ENCODE assay signal across 21 cellular contexts in the genomic region with DNA sequence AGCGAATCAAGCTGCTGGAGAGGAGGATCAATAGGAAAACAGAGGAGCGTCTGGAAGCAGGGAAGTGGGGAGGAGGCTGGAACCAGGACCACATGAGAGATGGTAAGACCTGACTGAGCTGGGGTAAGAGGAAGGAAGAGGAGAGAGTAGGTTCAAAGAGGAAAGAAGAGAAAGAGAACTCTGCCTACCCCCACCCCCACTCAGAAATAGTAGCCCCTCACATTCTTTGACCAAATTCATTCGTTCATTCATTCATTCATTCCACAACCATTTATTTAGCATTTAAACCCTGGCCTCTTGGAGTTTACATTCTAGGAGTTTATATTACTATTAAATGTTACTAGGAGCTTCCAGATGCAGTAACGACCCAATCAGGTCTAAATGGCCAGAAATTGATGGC. TPM values are rescaled to one million over a fixed set of nuclear protein-coding genes. Genes with fewer than 3 reads are reported as not detected.
DNase-seq lines count a peak whose midpoint lies in the region; ATAC-seq, FAIRE-seq and TF ChIP-seq lines count a peak whose summit lies in the region.
"Had no signal": no experiment of that assay in that cellular context is flagged by ENCODE, and none has a peak within 500 bp of the region (broad histone marks: within the 10 kb centered on the region; RNA-seq: fewer than 3 reads in every experiment).

No MANE protein-coding gene starts in this region.

- peaks cover 40% of the 10 kb centered on the region for H3K27me3 Mint-ChIP-seq in astrocyte (ENCODE audit: low read depth, unreplicated experiment)
- H3K27me3 Mint-ChIP-seq in activated CD4-positive, alpha-beta T cell treated with anti-CD3 and anti-CD28 coated beads for 36 hours: peaks cover 30% of the 10 kb centered on the region

- H3K36me3 ChIP-seq in HepG2 (replicated peaks in 1 of 2; ENCODE audit: control insufficient read depth in 1 of 2, insufficient read depth in 2 of 2, low read length in 2 of 2) (no peaks in the 10 kb centered on the region), right lobe of liver (no peaks in the 10 kb centered on the region), Karpas-422 (ENCODE audit: insufficient read depth, low read length) (no peaks in the 10 kb centered on the region), astrocyte (ENCODE audit: insufficient read depth, low read length) (no peaks in the 10 kb centered on the region), mesenchymal stem cell (ENCODE audit: control insufficient read depth in 1 of 2, insufficient read depth in 2 of 2, low read depth in 1 of 2, low read length in 2 of 2) (no peaks in the 10 kb centered on the region)
- H3K36me3 ChIP-seq: SJSA1 had no signal

- H3K4me3 Mint-ChIP-seq in astrocyte (ENCODE audit: unreplicated experiment): no peak overlapping the region
- no peak overlapping the region for H3K4me3 Mint-ChIP-seq in activated CD4-positive, alpha-beta T cell treated with anti-CD3 and anti-CD28 coated beads for 36 hours
- H3K4me3 Mint-ChIP-seq: T-helper 17 cell had no signal

- TF ChIP-seq EP300 in HepG2 (IDR thresholded peaks at IDR 0.05; ENCODE audit: low read depth in 2 of 2, low read length in 2 of 2): no peak
- TF ChIP-seq EP300 in HepG2 (CRISPR knock-in tag; IDR thresholded peaks at IDR 0.05; ENCODE audit: borderline replicate concordance): no peak

- ATAC-seq in HepG2: no peak
- ATAC-seq in right lobe of liver: no peak
- ATAC-seq in activated CD4-positive, alpha-beta T cell treated with anti-CD3 and anti-CD28 coated beads for 36 hours: no peak
- no peak for ATAC-seq in HG03378 (IDR thresholded peaks at IDR 0.05; ENCODE audit: unreplicated experiment)
- no peak for ATAC-seq in stimulated activated naive CD8-positive, alpha-beta T cell treated with anti-CD3 and anti-CD28 coated beads, Interleukin-15, Interleukin-2, amounts not matched to agents 100 U/mL and 50 U/mL, for 24 hours
- ATAC-seq: HCT116, PC-3, T-helper 17 cell had no signal

- H2BK12ac ChIP-seq in mesenchymal stem cell (ENCODE audit: low read length in 2 of 2): no peak overlapping the region

- no peak overlapping the region for H3K23ac ChIP-seq in mesenchymal stem cell (ENCODE audit: low read length in 2 of 2)

- H3K9ac ChIP-seq in HepG2 (ENCODE audit: insufficient read depth, low read depth, low read length): no peak overlapping the region
- peak overlapping the region; percentile 66 for H3K9ac ChIP-seq in Karpas-422 (ENCODE audit: low read length)
- no peak overlapping the region for H3K9ac ChIP-seq in astrocyte (ENCODE audit: low read length)
- no peak overlapping the region for H3K9ac ChIP-seq in mesenchymal stem cell (ENCODE audit: low read length)
- H3K9ac ChIP-seq: KMS-11 had no signal

- no peak overlapping the region for H2BK15ac ChIP-seq in mesenchymal stem cell (ENCODE audit: low read depth, poor library complexity, severe bottlenecking)

- H3K27ac Mint-ChIP-seq in astrocyte (ENCODE audit: unreplicated experiment): peak overlapping the region; percentile 84
- no peak overlapping the region for H3K27ac Mint-ChIP-seq in activated CD4-positive, alpha-beta T cell treated with anti-CD3 and anti-CD28 coated beads for 36 hours
- H3K27ac Mint-ChIP-seq: T-helper 17 cell had no signal

- in situ Hi-C loops in HepG2 (cut with HindIII; ENCODE audit: extremely low pct_ligation_motif_present, low pct_unique_long_range_greater_than_20kb): no loop called here

- H3K4me1 Mint-ChIP-seq in astrocyte (ENCODE audit: low read depth, unreplicated experiment): peaks cover 9% of the 10 kb centered on the region
- no peaks in the 10 kb centered on the region for H3K4me1 Mint-ChIP-seq in activated CD4-positive, alpha-beta T cell treated with anti-CD3 and anti-CD28 coated beads for 36 hours

- POLR2A ChIA-PET in HepG2 (lab: Yijun Ruan, JAX): no interaction called here
- POLR2A ChIA-PET in activated CD4-positive, alpha-beta T cell treated with anti-CD3 and anti-CD28 coated beads for 36 hours (lab: Charles Lee): no interaction called here

- H3K9me3 Mint-ChIP-seq in astrocyte (ENCODE audit: unreplicated experiment): peaks cover 8% of the 10 kb centered on the region
- no peaks in the 10 kb centered on the region for H3K9me3 Mint-ChIP-seq in activated CD4-positive, alpha-beta T cell treated with anti-CD3 and anti-CD28 coated beads for 36 hours (ENCODE audit: low read depth)

- H4K20me1 ChIP-seq in HepG2 (ENCODE audit: insufficient read depth, low read length) (no peaks in the 10 kb centered on the region), Karpas-422 (ENCODE audit: insufficient read depth, low read depth, low read length) (no peaks in the 10 kb centered on the region), astrocyte (ENCODE audit: insufficient read depth, low read length) (no peaks in the 10 kb centered on the region)

- no peak overlapping the region for H3K14ac ChIP-seq in mesenchymal stem cell (ENCODE audit: low read length in 2 of 2)

- no peak for TF ChIP-seq CTCF in HepG2 (CRISPR knock-in tag; IDR thresholded peaks at IDR 0.05)
- no peak for TF ChIP-seq CTCF in right lobe of liver (IDR thresholded peaks at IDR 0.05)
- no peak for TF ChIP-seq CTCF in astrocyte (IDR thresholded peaks at IDR 0.05; ENCODE audit: insufficient read depth, low read depth, low read length)

- no peak for TF ChIP-seq POLR2A in HepG2 (IDR thresholded peaks at IDR 0.05; ENCODE audit: insufficient read depth in 1 of 2, low read depth in 2 of 2, low read length in 2 of 2)
- no peak for TF ChIP-seq POLR2A in right lobe of liver (IDR thresholded peaks at IDR 0.05)

- no peak overlapping the region for H2BK5ac ChIP-seq in mesenchymal stem cell (ENCODE audit: low read depth, low read length, poor library complexity, severe bottlenecking)

- no peak overlapping the region for H4K8ac ChIP-seq in mesenchymal stem cell (ENCODE audit: low read length)

- no peak overlapping the region for H2BK120ac ChIP-seq in mesenchymal stem cell (ENCODE audit: low read depth, low read length)

- H3K9me3 ChIP-seq in HepG2 (ENCODE audit: low read length): no peaks in the 10 kb centered on the region
- no peaks in the 10 kb centered on the region for H3K9me3 ChIP-seq in right lobe of liver
- H3K9me3 ChIP-seq in Karpas-422 (ENCODE audit: low read length): no peaks in the 10 kb centered on the region
- no peaks in the 10 kb centered on the region for H3K9me3 ChIP-seq in astrocyte (ENCODE audit: insufficient read depth, low read depth, low read length)
- peaks cover 4% of the 10 kb centered on the region for H3K9me3 ChIP-seq in mesenchymal stem cell (ENCODE audit: control insufficient read depth, low read length)
- H3K9me3 ChIP-seq: SJSA1 had no signal

- H2AFZ ChIP-seq in HepG2 (ENCODE audit: low read length) (no peak overlapping the region), Karpas-422 (ENCODE audit: low read length) (no peak overlapping the region), astrocyte (ENCODE audit: low read depth, low read length) (no peak overlapping the region), mesenchymal stem cell (ENCODE audit: low read depth, low read length) (no peak overlapping the region)

- H3K4me3 ChIP-seq in HepG2 (replicated peaks in 1 of 3; ENCODE audit: insufficient read depth in 1 of 3, low read depth in 2 of 3, low read length in 3 of 3) (no peak overlapping the region), right lobe of liver (no peak overlapping the region), Karpas-422 (ENCODE audit: low read length) (no peak overlapping the region), astrocyte (ENCODE audit: insufficient read depth, low read depth, low read length) (no peak overlapping the region), mesenchymal stem cell (ENCODE audit: insufficient read depth in 1 of 2, low read depth in 1 of 2, low read length in 2 of 2) (no peak overlapping the region)
- H3K4me3 ChIP-seq: SJSA1 had no signal

- no peak overlapping the region for H3K18ac ChIP-seq in mesenchymal stem cell (ENCODE audit: low read depth in 1 of 2, low read length in 2 of 2)

- H3K4me1 ChIP-seq in HepG2 (ENCODE audit: insufficient read depth, low read length) (peaks cover 6% of the 10 kb centered on the region), right lobe of liver (peaks cover 0 to 5% (median 0%) of the 10 kb centered on the region in 4 donors), Karpas-422 (ENCODE audit: low read length) (peaks cover 100% of the 10 kb centered on the region), astrocyte (ENCODE audit: insufficient read depth, low read length) (no peaks in the 10 kb centered on the region), mesenchymal stem cell (ENCODE audit: control insufficient read depth, insufficient read depth, low read depth, low read length) (peaks cover under 1% of the 10 kb centered on the region)

- no peak overlapping the region for H3K4ac ChIP-seq in mesenchymal stem cell (ENCODE audit: low read depth in 1 of 2, low read length in 2 of 2)

- DNase-seq in HepG2 (ENCODE audit: low spot score) (no peak), right lobe of liver (no peak), Karpas-422 (no peak), astrocyte (ENCODE audit: low read depth) (no peak), mesenchymal stem cell (no peak)
- DNase-seq in activated CD4-positive, alpha-beta T cell treated with anti-CD3 and anti-CD28 coated beads for 36 hours: no peak
- DNase-seq in stimulated activated naive CD8-positive, alpha-beta T cell treated with anti-CD3 and anti-CD28 coated beads, Interleukin-15, Interleukin-2, amounts not matched to agents 100 U/mL and 50 U/mL, for 24 hours: no peak
- DNase-seq: DMS153, GOT3, NCI-H1092 treated with DMSO at 0.1 percent for 48 hours, NCI-H2081, NCI-H446 treated with DMSO at 0.1 percent for 48 hours, PC-3, T-helper 17 cell had no signal

- H3K27me3 ChIP-seq in HepG2 (ENCODE audit: control insufficient read depth in 1 of 2, insufficient read depth in 2 of 2, low read length in 2 of 2) (peaks cover 1 to 53% of the 10 kb centered on the region in 2 experiments; a peak in 4 of 5 replicates), right lobe of liver (no peaks in the 10 kb centered on the region), Karpas-422 (ENCODE audit: low read length) (no peaks in the 10 kb centered on the region), astrocyte (ENCODE audit: insufficient read depth, low read length) (peaks cover 59% of the 10 kb centered on the region), mesenchymal stem cell (ENCODE audit: control insufficient read depth in 1 of 2, insufficient read depth in 1 of 2, low read length in 2 of 2) (peaks cover 75 to 81% of the 10 kb centered on the region in 2 experiments)

- 19% methylated on average over 4 of the region's 4 CpGs for WGBS in HepG2 (ENCODE audit: low lambda C conversion rate)
- 44% methylated on average over 4 of the region's 4 CpGs for WGBS in right lobe of liver (ENCODE audit: insufficient coverage, low coverage, low lambda C conversion rate, missing lambda C conversion rate)
- 51% methylated on average over 3 of the region's 4 CpGs for WGBS in mesenchymal stem cell

- no TSS peak for BruUV-seq in HepG2 (replicated peaks; lab: Mats Ljungman, UMichigan)

- peaks cover 2% of the 10 kb centered on the region for H3K36me3 Mint-ChIP-seq in astrocyte (ENCODE audit: low read depth, unreplicated experiment)
- no peaks in the 10 kb centered on the region for H3K36me3 Mint-ChIP-seq in activated CD4-positive, alpha-beta T cell treated with anti-CD3 and anti-CD28 coated beads for 36 hours (ENCODE audit: low read depth)

- intact Hi-C loops in HepG2 (cut with micrococcal nuclease; ENCODE audit: unreplicated experiment) (no loop called here), right lobe of liver (cut with DNase I) (no loop called here)
- intact Hi-C loops in activated CD4-positive, alpha-beta T cell treated with anti-CD3 and anti-CD28 coated beads for 36 hours (cut with DNase I, micrococcal nuclease): loop anchor here in 1 of 2 experiments (10.0 kb wide), 1 partner anchor 619 kb away; no protein-coding TSS in a partner anchor

- TF ChIP-seq RAD21 in HepG2 (CRISPR knock-in tag; IDR thresholded peaks at IDR 0.05): no peak

- CTCF ChIA-PET in HepG2 (lab: Yijun Ruan, JAX; ENCODE audit: low intra/inter-chr PET ratio, low total read pairs): no interaction called here
- CTCF ChIA-PET in activated CD4-positive, alpha-beta T cell treated with anti-CD3 and anti-CD28 coated beads for 36 hours (lab: Charles Lee): interaction anchor here (1.4 kb wide), 1 partner anchor 84 kb away, joined by 3 read pairs; no protein-coding TSS in a partner anchor

- no peak overlapping the region for H3K4me2 ChIP-seq in HepG2 (ENCODE audit: low read depth, low read length)
- peak overlapping the region; percentile 18 for H3K4me2 ChIP-seq in Karpas-422 (ENCODE audit: low read depth, low read length, poor library complexity, severe bottlenecking)
- H3K4me2 ChIP-seq in astrocyte (ENCODE audit: low read length): no peak overlapping the region
- H3K4me2 ChIP-seq in mesenchymal stem cell (ENCODE audit: low read length, poor library complexity, severe bottlenecking): no peak overlapping the region
- H3K4me2 ChIP-seq: KMS-11 had no signal

- H3K79me1 ChIP-seq in mesenchymal stem cell (replicated peaks; ENCODE audit: low read length, poor library complexity, severe bottlenecking): no peaks in the 10 kb centered on the region

- H3K9me2 ChIP-seq in Karpas-422 (replicated peaks; ENCODE audit: insufficient read depth, low read length): no peaks in the 10 kb centered on the region

- no peak overlapping the region for H4K91ac ChIP-seq in mesenchymal stem cell (ENCODE audit: low read length)

- no peak overlapping the region for H2AK5ac ChIP-seq in mesenchymal stem cell (ENCODE audit: low read length, severe bottlenecking)

- no peaks in the 10 kb centered on the region for H3K79me2 ChIP-seq in HepG2 (ENCODE audit: insufficient read depth, low read length)
- no peaks in the 10 kb centered on the region for H3K79me2 ChIP-seq in Karpas-422 (ENCODE audit: low read length)
- no peaks in the 10 kb centered on the region for H3K79me2 ChIP-seq in astrocyte (ENCODE audit: insufficient read depth, low read length)

- no peak overlapping the region for H3K27ac ChIP-seq in HepG2 (ENCODE audit: extremely low read length, insufficient read depth, low read length)
- H3K27ac ChIP-seq in right lobe of liver: no peak overlapping the region
- H3K27ac ChIP-seq in Karpas-422 (ENCODE audit: low read length): peak overlapping the region; percentile 94
- no peak overlapping the region for H3K27ac ChIP-seq in astrocyte (ENCODE audit: low read depth, low read length)
- no peak overlapping the region for H3K27ac ChIP-seq in mesenchymal stem cell (ENCODE audit: low read length, poor library complexity, severe bottlenecking)
- H3K27ac ChIP-seq: C4-2B, KMS-11, SJSA1 had no signal

- FAIRE-seq in HepG2 (lab: Jason Lieb, UNC): no peak
- FAIRE-seq in astrocyte (lab: Jason Lieb, UNC): no peak
- FAIRE-seq: GM12891 had no signal

RNA-seq across cellular contexts. Expression of gene HCK, which starts 15.8 kb away (rescaled TPM):
- total RNA-seq in HepG2 (2016; rRNA removed; fragmentation: Illumina TruSeq; extraction: Trizol) (not detected in 2 replicates), right lobe of liver (10 to 100 TPM in 1 of 6 experiments, 1 to 10 TPM in 5; 2.9 to 17.1 (median 5.6) TPM), astrocyte (0.34 and 0.53 TPM in 2 replicates)
- not detected in 2 replicates for total RNA-seq in HepG2 (2016; cell fraction: cytosol; rRNA removed; fragmentation: Illumina TruSeq; extraction: Trizol; ENCODE audit: low read depth)
- total RNA-seq in HepG2 (2016; cell fraction: insoluble cytoplasmic fraction; rRNA removed; fragmentation: Illumina TruSeq; extraction: Trizol): not detected in 2 replicates
- not detected in 2 replicates for total RNA-seq in HepG2 (2016; cell fraction: membrane; rRNA removed; fragmentation: Illumina TruSeq; extraction: Trizol)
- not detected in 2 replicates for total RNA-seq in HepG2 (2016; cell fraction: nucleus; rRNA removed; fragmentation: Illumina TruSeq; extraction: Trizol)
- polyA plus RNA-seq in HepG2 (2011; rRNA removed): 0.04 and 0.10 TPM in 2 replicates
- 0.05 TPM in 1 of 2 replicates, not detected in the other for polyA plus RNA-seq in HepG2 (2011; cell fraction: cytosol; rRNA removed)
- 0.06 TPM in 1 of 2 replicates, not detected in the other for polyA plus RNA-seq in HepG2 (2011; cell fraction: nucleus; rRNA removed)
- not detected in 2 replicates for polyA plus RNA-seq in HepG2 (2012)
- not detected in 2 replicates for polyA plus RNA-seq in HepG2 (2016; cell fraction: cytosol; fragmentation: Illumina TruSeq; extraction: Trizol; ENCODE audit: low read depth)
- polyA plus RNA-seq in HepG2 (2016; cell fraction: insoluble cytoplasmic fraction; fragmentation: Illumina TruSeq; extraction: Trizol; ENCODE audit: low read depth): not detected in 2 replicates
- polyA plus RNA-seq in HepG2 (2016; cell fraction: membrane; fragmentation: Illumina TruSeq; extraction: Trizol; ENCODE audit: low read depth): not detected in 2 replicates
- not detected in 2 replicates for polyA plus RNA-seq in HepG2 (2016; cell fraction: nucleus; fragmentation: Illumina TruSeq; extraction: Trizol; ENCODE audit: insufficient read depth, low read depth)
- polyA minus RNA-seq in HepG2 (2011; rRNA and poly(A)+ RNA removed; ENCODE audit: low replicate concordance): not detected in 2 replicates
- not detected in 2 replicates for polyA minus RNA-seq in HepG2 (2011; cell fraction: cytosol; rRNA and poly(A)+ RNA removed)
- polyA minus RNA-seq in HepG2 (2011; cell fraction: nucleus; rRNA and poly(A)+ RNA removed): not detected in 2 replicates
- 16.9 and 22.5 TPM in 2 replicates for total RNA-seq in Karpas-422 (2014; rRNA removed; shearing (Covaris generic); ENCODE audit: low replicate concordance)
- polyA plus RNA-seq in mesenchymal stem cell (2013, experiment 1 of 2): not detected
- polyA plus RNA-seq in mesenchymal stem cell (2013, experiment 2 of 2): 0.03 TPM
- not detected for total RNA-seq in activated CD4-positive, alpha-beta T cell treated with anti-CD3 and anti-CD28 coated beads for 36 hours
- total RNA-seq: PC-3, SJSA1 had no signal

RNA-seq across cellular contexts. Expression of gene CCM2L, which starts 26.0 kb away (rescaled TPM):
- 0.15 TPM in 1 of 2 replicates, not detected in the other for total RNA-seq in HepG2 (2016; rRNA removed; fragmentation: Illumina TruSeq; extraction: Trizol)
- 0.18 TPM in 1 of 2 replicates, not detected in the other for total RNA-seq in HepG2 (2016; cell fraction: cytosol; rRNA removed; fragmentation: Illumina TruSeq; extraction: Trizol; ENCODE audit: low read depth)
- 0.09 TPM in 1 of 2 replicates, not detected in the other for total RNA-seq in HepG2 (2016; cell fraction: insoluble cytoplasmic fraction; rRNA removed; fragmentation: Illumina TruSeq; extraction: Trizol)
- total RNA-seq in HepG2 (2016; cell fraction: membrane; rRNA removed; fragmentation: Illumina TruSeq; extraction: Trizol): not detected in 2 replicates
- total RNA-seq in HepG2 (2016; cell fraction: nucleus; rRNA removed; fragmentation: Illumina TruSeq; extraction: Trizol): not detected in 2 replicates
- not detected in 2 replicates for polyA plus RNA-seq in HepG2 (2011; rRNA removed)
- polyA plus RNA-seq in HepG2 (2011; cell fraction: cytosol; rRNA removed): 0.13 TPM in 1 of 2 replicates, not detected in the other
- 0.07 and 0.16 TPM in 2 replicates for polyA plus RNA-seq in HepG2 (2011; cell fraction: nucleus; rRNA removed)
- 0.15 TPM in 1 of 2 replicates, not detected in the other for polyA plus RNA-seq in HepG2 (2012)
- polyA plus RNA-seq in HepG2 (2016; cell fraction: cytosol; fragmentation: Illumina TruSeq; extraction: Trizol; ENCODE audit: low read depth): not detected in 2 replicates
- polyA plus RNA-seq in HepG2 (2016; cell fraction: insoluble cytoplasmic fraction; fragmentation: Illumina TruSeq; extraction: Trizol; ENCODE audit: low read depth): 0.12 and 0.25 TPM in 2 replicates
- polyA plus RNA-seq in HepG2 (2016; cell fraction: membrane; fragmentation: Illumina TruSeq; extraction: Trizol; ENCODE audit: low read depth): 0.08 TPM in 1 of 2 replicates, not detected in the other
- polyA plus RNA-seq in HepG2 (2016; cell fraction: nucleus; fragmentation: Illumina TruSeq; extraction: Trizol; ENCODE audit: insufficient read depth, low read depth): 0.42 TPM in 1 of 2 replicates, not detected in the other
- not detected in 2 replicates for polyA minus RNA-seq in HepG2 (2011; rRNA and poly(A)+ RNA removed; ENCODE audit: low replicate concordance)
- not detected in 2 replicates for polyA minus RNA-seq in HepG2 (2011; cell fraction: cytosol; rRNA and poly(A)+ RNA removed)
- polyA minus RNA-seq in HepG2 (2011; cell fraction: nucleus; rRNA and poly(A)+ RNA removed): not detected in 2 replicates
- total RNA-seq in right lobe of liver: 1 to 10 TPM in 2 of 6 experiments, under 1 TPM in 4; 0.61 to 1.7 (median 0.89) TPM
- 0.36 and 0.78 TPM in 2 replicates for total RNA-seq in Karpas-422 (2014; rRNA removed; shearing (Covaris generic); ENCODE audit: low replicate concordance)
- 0.11 TPM in 1 of 2 replicates, not detected in the other for total RNA-seq in astrocyte
- not detected for polyA plus RNA-seq in mesenchymal stem cell (2013, experiment 1 of 2)
- polyA plus RNA-seq in mesenchymal stem cell (2013, experiment 2 of 2): not detected
- not detected for total RNA-seq in activated CD4-positive, alpha-beta T cell treated with anti-CD3 and anti-CD28 coated beads for 36 hours
- total RNA-seq: M059J, PC-3, SJSA1, T-helper 17 cell had no signal
